Comparison of ENCODE assay signal across 8 cellular contexts in genomic region chr7:94395141-94396041, GRCh38. TPM values are rescaled to one million over a fixed set of nuclear protein-coding genes. Genes with fewer than 3 reads are reported as not detected.
DNase-seq lines count a peak whose midpoint lies in the region; ATAC-seq and TF ChIP-seq lines count a peak whose summit lies in the region.

No MANE protein-coding gene starts in this region.

- H3K4me1 ChIP-seq in ovary (ENCODE audit: insufficient read depth), result peaks cover 5% of the 10 kb centered on the region

- H3K9me3 ChIP-seq in ovary, result no peaks in the 10 kb centered on the region

- H3K27ac ChIP-seq in ovary, result peak overlapping the region; percentile 61 to 93

- H3K27me3 ChIP-seq in ovary, result no peaks in the 10 kb centered on the region

- peak; percentile 13 for TF ChIP-seq EP300 in ovary (IDR thresholded peaks at IDR 0.05)

- intact Hi-C loops in ovary (cut with DNase I), result loop anchor here in 3 of 4 donors (1.0 to 2.0 kb wide), 3 partner anchors 21 to 99 kb away; no protein-coding TSS in a partner anchor

- TF ChIP-seq CTCF in ovary (IDR thresholded peaks at IDR 0.05), result peak; percentile 75 to 96 (median 87)

- no peaks in the 10 kb centered on the region for H3K36me3 ChIP-seq in ovary

- no peak overlapping the region for H3K27ac Mint-ChIP-seq in activated T-helper 17 cell treated with anti-CD3 and anti-CD28 coated beads, Interleukin-2, amount 50 U/mL, for 72 hours

- DNase-seq in DMS153 (lab: John Stamatoyannopoulos, UW), result peak; percentile 72
- peak; percentile 83 for DNase-seq in NCI-H446 treated with DMSO at 0.1 percent for 48 hours (lab: John Stamatoyannopoulos, UW)
- peak; percentile 54 for DNase-seq in globus pallidus (ENCODE audit: low spot score)
- DNase-seq in ovary, result peak; percentile 48 to 80 (median 55)
- no peak for DNase-seq in activated effector memory CD4-positive, alpha-beta T cell treated with Interleukin-2 at 50 U/mL for 16 hours

- TF ChIP-seq POLR2A in ovary (IDR thresholded peaks at IDR 0.05), result no peak

- H3K9me3 Mint-ChIP-seq in activated T-helper 17 cell treated with anti-CD3 and anti-CD28 coated beads, Interleukin-2, amount 50 U/mL, for 72 hours, result no peaks in the 10 kb centered on the region

- peak overlapping the region; percentile 57 for H3K4me3 ChIP-seq in ovary

- H3K27me3 Mint-ChIP-seq in activated T-helper 17 cell treated with anti-CD3 and anti-CD28 coated beads, Interleukin-2, amount 50 U/mL, for 72 hours, result peaks cover 41% of the 10 kb centered on the region

- no peaks in the 10 kb centered on the region for H3K36me3 Mint-ChIP-seq in activated T-helper 17 cell treated with anti-CD3 and anti-CD28 coated beads, Interleukin-2, amount 50 U/mL, for 72 hours (ENCODE audit: low read depth)

- 2% methylated on average over 14 of the region's 14 CpGs for WGBS in ovary, 3 donors

- peak overlapping the region; percentile 46 for H3K4me3 Mint-ChIP-seq in activated T-helper 17 cell treated with anti-CD3 and anti-CD28 coated beads, Interleukin-2, amount 50 U/mL, for 72 hours

- peaks cover 5% of the 10 kb centered on the region for H3K4me1 Mint-ChIP-seq in activated T-helper 17 cell treated with anti-CD3 and anti-CD28 coated beads, Interleukin-2, amount 50 U/mL, for 72 hours

- ATAC-seq in GM19351 (IDR thresholded peaks at IDR 0.05; ENCODE audit: unreplicated experiment) (peak; percentile 95), HG03354 (IDR thresholded peaks at IDR 0.05; ENCODE audit: poor library complexity, severe bottlenecking, unreplicated experiment) (peak; percentile 92)
- ATAC-seq in activated T-helper 17 cell treated with anti-CD3 and anti-CD28 coated beads, Interleukin-2, amount 50 U/mL, for 72 hours (replicated peaks), result peak; percentile 75

RNA-seq across cellular contexts. Expression of gene COL1A2, which starts 0.7 kb away (rescaled TPM):
- total RNA-seq in activated T-helper 17 cell treated with anti-CD3 and anti-CD28 coated beads, Interleukin-2, amount 50 U/mL, for 72 hours, result not detected
- 100 to 1,000 TPM; 133 to 659 (median 497) TPM for total RNA-seq in ovary
- 1,000 to 10,000 TPM in 1 of 2 donors, 100 to 1,000 TPM in 1; 457 to 2,370 TPM for polyA plus RNA-seq in ovary

Comparison
In these comparisons a context has a peak if more than half of its experiments do, and no peak if none do; other contexts are left out.
1. RNA of gene COL1A2, which starts 0.7 kb away (total RNA-seq): 133 to 659 TPM in ovary; not detected in activated T-helper 17 cell treated with anti-CD3 and anti-CD28 coated beads, Interleukin-2, amount 50 U/mL, for 72 hours; every median in the first group is over 100 times any median in the second.
2. Peak in every context shown above with its lines, with median percentiles within 50 percentile points of each other: ATAC-seq.